ENCODE assay signal across 22 cellular contexts in genomic region chrX:56804867-56805266, GRCh38.
"Had no signal": no experiment of that assay in that cellular context is flagged by ENCODE, and none has a peak within 500 bp of the region (broad histone marks: within the 10 kb centered on the region; RNA-seq: fewer than 3 reads in every experiment).

No MANE protein-coding gene starts in this region.

- ATAC-seq: activated CD4-positive, CD25-positive, alpha-beta regulatory T cell treated with anti-CD3 and anti-CD28 coated beads, Interleukin-2, amount 50 U/mL, for 24 hours; activated naive CD8-positive, alpha-beta T cell treated with anti-CD3 and anti-CD28 coated beads, Interleukin-2, amount 50 U/mL, for 24 hours; left lobe of liver; right lobe of liver; stimulated activated naive CD8-positive, alpha-beta T cell treated with anti-CD3 and anti-CD28 coated beads, Interleukin-15, Interleukin-2, amounts not matched to agents 100 U/mL and 50 U/mL, for 24 hours had no signal

- H3K27ac ChIP-seq: cardiac muscle cell, right lobe of liver, uterus, WERI-Rb-1 had no signal

- H3K9me3 ChIP-seq: right lobe of liver, SK-N-SH, thoracic aorta, uterus had no signal

- H3K36me3 ChIP-seq: cardiac muscle cell, right lobe of liver, thoracic aorta, uterus, WERI-Rb-1 had no signal

- DNase-seq: activated CD4-positive, alpha-beta T cell treated with anti-CD3 and anti-CD28 coated beads for 48 hours; activated CD4-positive, alpha-beta T cell treated with anti-CD3 and anti-CD28 coated beads, Interleukin-2, amount 50 U/mL, for 48 hours; activated CD8-positive, alpha-beta memory T cell treated with anti-CD3 and anti-CD28 coated beads, Interleukin-2, amount 50 U/mL, for 4 hours; activated gamma-delta T cell; activated naive CD8-positive, alpha-beta T cell treated with anti-CD3 and anti-CD28 coated beads, Interleukin-2, amount 50 U/mL, for 24 hours; activated T-cell treated with anti-CD3 and anti-CD28 coated beads, Interleukin-2, amount 50 U/mL, for 1 hour; effector CD4-positive, alpha-beta T cell; immature natural killer cell; kidney glomerular epithelial cell; right lobe of liver; SK-N-SH; stimulated activated CD4-positive, alpha-beta T cell treated with anti-CD3 and anti-CD28 coated beads, Interleukin-2, amount 100 ng/mL, for 48 hours; stimulated activated naive CD8-positive, alpha-beta T cell treated with anti-CD3 and anti-CD28 coated beads, Interleukin-15, Interleukin-2, amounts not matched to agents 100 U/mL and 50 U/mL, for 24 hours; SW 1271; T1000; uterus; WERI-Rb-1 had no signal

- H3K4me3 ChIP-seq: cardiac muscle cell, lung, right lobe of liver, thoracic aorta, uterus had no signal

- H3K27me3 ChIP-seq: cardiac muscle cell, right lobe of liver, uterus had no signal

- H3K4me1 ChIP-seq: right lobe of liver had no signal
